ENCODE assay signal across 9 cellular contexts in the genomic region with DNA sequence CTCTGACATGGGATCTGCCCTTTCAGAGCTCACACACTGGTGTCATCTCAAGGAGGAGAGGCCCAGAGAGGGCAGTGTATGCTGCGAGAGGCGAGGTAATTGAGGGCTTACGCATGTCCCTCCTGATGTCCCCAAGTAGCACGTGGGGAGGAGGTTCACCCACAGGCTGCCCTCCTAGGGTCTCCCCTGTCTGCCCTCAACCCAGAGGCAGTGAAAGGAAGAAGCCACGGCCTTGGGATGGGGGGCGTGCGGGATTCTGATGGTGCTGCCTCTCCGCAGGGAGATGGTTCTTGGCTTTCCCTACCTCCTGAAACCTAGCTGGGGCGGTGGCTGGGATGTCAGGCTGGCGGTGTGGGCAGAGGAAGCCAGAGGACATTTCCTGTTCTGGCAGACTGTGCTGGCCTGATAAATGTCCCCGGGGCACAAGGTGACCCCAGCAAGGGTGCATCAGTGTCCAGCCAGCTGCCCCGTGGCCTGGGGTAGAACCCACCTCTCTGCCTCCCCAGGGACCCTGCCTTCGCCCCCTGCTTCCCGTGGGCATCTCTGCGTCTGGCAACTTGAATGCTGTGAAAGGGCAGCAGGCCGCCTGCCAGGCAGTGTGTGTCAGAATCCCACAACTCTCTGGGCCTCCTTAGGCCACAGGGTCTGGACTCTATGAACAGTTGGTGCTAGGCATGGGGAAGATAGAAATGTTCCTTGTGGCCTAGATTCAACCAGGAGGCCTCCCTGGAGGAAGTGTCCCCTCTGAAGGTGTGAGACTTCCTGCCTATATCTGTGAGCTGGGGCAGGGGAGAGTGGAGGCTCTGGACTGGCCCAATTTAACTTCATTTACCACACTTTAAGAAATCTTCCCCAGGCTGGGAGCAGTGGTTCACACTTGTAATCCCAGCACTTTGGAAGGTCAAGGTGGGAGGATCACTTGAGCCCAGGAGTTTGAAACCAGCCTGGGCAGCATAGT. TPM values are rescaled to one million over a fixed set of nuclear protein-coding genes. Genes with fewer than 3 reads are reported as not detected.
DNase-seq lines count a peak whose midpoint lies in the region; ATAC-seq and TF ChIP-seq lines count a peak whose summit lies in the region.
"Had no signal": no experiment of that assay in that cellular context is flagged by ENCODE, and none has a peak within 500 bp of the region (broad histone marks: within the 10 kb centered on the region; RNA-seq: fewer than 3 reads in every experiment).

No MANE protein-coding gene starts in this region.

- H3K36me3 ChIP-seq in naive thymus-derived CD4-positive, alpha-beta T cell (ENCODE audit: control insufficient read depth in 2 of 3, insufficient read depth in 3 of 3, low read length in 3 of 3): peaks cover 0 to 5% (median 0%) of the 10 kb centered on the region in 3 experiments

- H3K27ac ChIP-seq in naive thymus-derived CD4-positive, alpha-beta T cell (ENCODE audit: low read depth, low read length): peak overlapping the region; percentile 97

- no peak for TF ChIP-seq CTCF in cardiac fibroblast (IDR thresholded peaks at IDR 0.05; ENCODE audit: low read depth, low read length)

- peak overlapping the region in 7 of 10 donors; percentile 29 to 96 (median 67) for H3K4me3 Mint-ChIP-seq in naive thymus-derived CD4-positive, alpha-beta T cell

- TF ChIP-seq RAD21 in Ishikawa (IDR thresholded peaks at IDR 0.05; ENCODE audit: low read depth): no peak

- H3K4me1 Mint-ChIP-seq in naive thymus-derived CD4-positive, alpha-beta T cell: peaks cover 45 to 86% (median 70%) of the 10 kb centered on the region in 7 donors

- CTCF ChIA-PET in naive thymus-derived CD4-positive, alpha-beta T cell (lab: Charles Lee): interaction anchor here (2.4 to 7.1 kb wide), 4 partner anchors 14 to 43 kb away, joined by 9 to 62 read pairs (median 24); no protein-coding TSS in a partner anchor

- no peaks in the 10 kb centered on the region for H3K27me3 Mint-ChIP-seq in naive thymus-derived CD4-positive, alpha-beta T cell

- TF ChIP-seq EP300 in Ishikawa (IDR thresholded peaks at IDR 0.05; ENCODE audit: borderline replicate concordance): no peak

- ATAC-seq in naive thymus-derived CD4-positive, alpha-beta T cell: no peak
- no peak for ATAC-seq in HG02588 (IDR thresholded peaks at IDR 0.05; ENCODE audit: unreplicated experiment)
- ATAC-seq in HG03108 (IDR thresholded peaks at IDR 0.05; ENCODE audit: unreplicated experiment): no peak

- H3K9me3 ChIP-seq in naive thymus-derived CD4-positive, alpha-beta T cell (ENCODE audit: control insufficient read depth in 2 of 3, low read length in 3 of 3): no peaks in the 10 kb centered on the region

- peak; percentile 43 for DNase-seq in AG20443 (ENCODE audit: low spot score)
- peak; percentile 53 to 64 for DNase-seq in cardiac fibroblast (ENCODE audit: low read depth in 2 of 2)
- peak in 1 of 9 donors; percentile 4 for DNase-seq in naive thymus-derived CD4-positive, alpha-beta T cell
- no peak for DNase-seq in cerebellar cortex (ENCODE audit: low spot score)
- no peak for DNase-seq in midbrain (lab: John Stamatoyannopoulos, UW)
- DNase-seq: NCI-H2107 had no signal

- no peaks in the 10 kb centered on the region for H3K9me3 Mint-ChIP-seq in naive thymus-derived CD4-positive, alpha-beta T cell

- H3K27ac Mint-ChIP-seq in naive thymus-derived CD4-positive, alpha-beta T cell: peak overlapping the region in 8 of 9 donors; percentile 21 to 86 (median 73)

- intact Hi-C loops in naive thymus-derived CD4-positive, alpha-beta T cell (cut with micrococcal nuclease): no loop called here

- H3K36me3 Mint-ChIP-seq in naive thymus-derived CD4-positive, alpha-beta T cell: peaks cover 0 to 15% (median 5%) of the 10 kb centered on the region in 5 donors

- H3K4me3 ChIP-seq in cardiac fibroblast (replicated peaks in 1 of 2; ENCODE audit: low read depth in 2 of 2, low read length in 2 of 2): peak overlapping the region in 1 of 2 donors; percentile 76
- H3K4me3 ChIP-seq in naive thymus-derived CD4-positive, alpha-beta T cell (ENCODE audit: low read length): no peak overlapping the region

- H3K4me1 ChIP-seq in naive thymus-derived CD4-positive, alpha-beta T cell (ENCODE audit: control insufficient read depth in 2 of 2, insufficient read depth in 2 of 2, low read length in 2 of 2): peaks cover 68 to 80% of the 10 kb centered on the region in 2 donors

- POLR2A ChIA-PET in naive thymus-derived CD4-positive, alpha-beta T cell (lab: Charles Lee): interaction anchor here (0.6 to 13.2 kb wide), 7 partner anchors 10 to 1006 kb away, joined by 3 to 127 read pairs (median 12); no protein-coding TSS in a partner anchor

- no peaks in the 10 kb centered on the region for H3K27me3 ChIP-seq in naive thymus-derived CD4-positive, alpha-beta T cell (ENCODE audit: control insufficient read depth in 2 of 2, insufficient read depth in 2 of 2, low read length in 2 of 2)

TF ChIP-seq in Ishikawa, 13 proteins besides CTCF, POLR2A, EP300 and RAD21:
- TF ChIP-seq TCF12 (IDR thresholded peaks at IDR 0.05; ENCODE audit: low read depth) (no peak), ZBTB7A (IDR thresholded peaks at IDR 0.05; ENCODE audit: low read depth) (0 out of 2 replicates have a peak, but pooled peaks have one; percentile 10), REST (IDR thresholded peaks at IDR 0.05; ENCODE audit: low read depth) (no peak), YY1 (IDR thresholded peaks at IDR 0.05; ENCODE audit: low read depth) (no peak), TAF1 (IDR thresholded peaks at IDR 0.05; ENCODE audit: low read depth) (no peak), TEAD4 (IDR thresholded peaks at IDR 0.05) (no peak), EGR1 (IDR thresholded peaks at IDR 0.05) (no peak), CEBPB (IDR thresholded peaks at IDR 0.05) (no peak)
- TF ChIP-seq, protein P1, sequence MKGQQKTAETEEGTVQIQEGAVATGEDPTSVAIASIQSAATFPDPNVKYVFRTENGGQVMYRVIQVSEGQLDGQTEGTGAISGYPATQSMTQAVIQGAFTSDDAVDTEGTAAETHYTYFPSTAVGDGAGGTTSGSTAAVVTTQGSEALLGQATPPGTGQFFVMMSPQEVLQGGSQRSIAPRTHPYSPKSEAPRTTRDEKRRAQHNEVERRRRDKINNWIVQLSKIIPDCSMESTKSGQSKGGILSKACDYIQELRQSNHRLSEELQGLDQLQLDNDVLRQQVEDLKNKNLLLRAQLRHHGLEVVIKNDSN (IDR thresholded peaks at IDR 0.05): no peak
TF ChIP-seq in Ishikawa: peak in this region for 1.

RNA-seq across cellular contexts. Expression of gene SH2B3, which starts 4.8 kb away (rescaled TPM):
- total RNA-seq in naive thymus-derived CD4-positive, alpha-beta T cell: 10 to 100 TPM; 18.5 to 71.4 (median 29.8) TPM
- polyA plus RNA-seq in naive thymus-derived CD4-positive, alpha-beta T cell: 1 to 10 TPM; 3.5 to 7.8 TPM

RNA-seq across cellular contexts. Expression of gene PHETA1, which starts 41.6 kb away (rescaled TPM):
- total RNA-seq in naive thymus-derived CD4-positive, alpha-beta T cell: 1 to 10 TPM; 1.2 to 6.8 (median 5.4) TPM
- under 1 TPM; 0.65 to 0.91 TPM for polyA plus RNA-seq in naive thymus-derived CD4-positive, alpha-beta T cell

Comparison
In these comparisons a context has a peak if more than half of its experiments do, and no peak if none do; other contexts are left out.
1. DNase-seq: peak in AG20443 (single experiment) and cardiac fibroblast (2 of 2); none in cerebellar cortex (single experiment) and midbrain (single experiment).